In the genomic region with DNA sequence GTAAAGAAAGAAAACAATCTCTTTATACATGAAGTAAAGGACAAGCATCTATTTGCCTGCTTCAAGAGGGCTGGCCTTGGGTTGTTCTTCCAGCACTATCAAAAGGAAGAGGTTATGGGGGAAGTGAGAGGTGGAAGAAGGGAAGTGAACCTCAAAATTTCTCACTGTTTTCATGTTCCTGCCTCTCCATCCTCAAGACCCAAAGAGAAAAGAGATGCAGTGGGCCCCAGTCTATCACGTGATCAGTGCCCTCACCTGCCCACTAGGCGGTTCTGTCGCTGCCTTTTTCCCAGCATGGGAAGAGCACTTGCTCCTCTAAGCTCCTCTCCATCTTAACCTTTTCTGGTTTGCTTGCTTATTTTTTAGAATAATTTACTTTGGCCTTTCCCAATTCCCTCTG, we compare ENCODE assay signal across 17 cellular contexts. TPM values are rescaled to one million over a fixed set of nuclear protein-coding genes. Genes with fewer than 3 reads are reported as not detected.
DNase-seq lines count a peak whose midpoint lies in the region; ATAC-seq, FAIRE-seq and TF ChIP-seq lines count a peak whose summit lies in the region.
"Had no signal": no experiment of that assay in that cellular context is flagged by ENCODE, and none has a peak within 500 bp of the region (broad histone marks: within the 10 kb centered on the region; RNA-seq: fewer than 3 reads in every experiment).

No MANE protein-coding gene starts in this region.

- intact Hi-C loops in esophagus muscularis mucosa (cut with DNase I): loop anchor here (10.0 kb wide), 1 partner anchor 177 kb away; no protein-coding TSS in a partner anchor

- 73% methylated on average over 3 of the region's 3 CpGs for WGBS in esophagus muscularis mucosa

- TF ChIP-seq EP300 in esophagus muscularis mucosa (IDR thresholded peaks at IDR 0.05): no peak

- ATAC-seq in HG03457 (IDR thresholded peaks at IDR 0.05; ENCODE audit: unreplicated experiment): no peak
- ATAC-seq: left lobe of liver had no signal

- H3K4me1 ChIP-seq in esophagus muscularis mucosa: peaks cover 4 to 7% (median 6%) of the 10 kb centered on the region in 4 donors
- no peaks in the 10 kb centered on the region for H3K4me1 ChIP-seq in effector memory CD4-positive, alpha-beta T cell (ENCODE audit: control insufficient read depth, insufficient read depth, low read length, poor library complexity, severe bottlenecking)

- TF ChIP-seq POLR2A in GM12892 (IDR thresholded peaks at IDR 0.05; ENCODE audit: low read depth, low read length): no peak
- TF ChIP-seq POLR2A in esophagus muscularis mucosa (IDR thresholded peaks at IDR 0.05; ENCODE audit: low read depth): no peak

- no peaks in the 10 kb centered on the region for H3K27me3 ChIP-seq in kidney epithelial cell (ENCODE audit: control insufficient read depth, insufficient read depth, low read length)
- H3K27me3 ChIP-seq in esophagus muscularis mucosa: no peaks in the 10 kb centered on the region
- H3K27me3 ChIP-seq in effector memory CD4-positive, alpha-beta T cell (replicated peaks; ENCODE audit: control insufficient read depth, insufficient read depth, low read length, poor library complexity, severe bottlenecking): no peaks in the 10 kb centered on the region
- H3K27me3 ChIP-seq: spleen, transverse colon had no signal

- no peak for FAIRE-seq in GM12892 (lab: Jason Lieb, UNC)
- FAIRE-seq: astrocyte had no signal

- H3K36me3 ChIP-seq in kidney epithelial cell (ENCODE audit: control insufficient read depth, insufficient read depth, low read length) (no peaks in the 10 kb centered on the region), esophagus muscularis mucosa (no peaks in the 10 kb centered on the region)
- no peaks in the 10 kb centered on the region for H3K36me3 ChIP-seq in effector memory CD4-positive, alpha-beta T cell (ENCODE audit: control insufficient read depth, insufficient read depth, low read length)
- H3K36me3 ChIP-seq: spleen, transverse colon had no signal

- peak; percentile 10 for TF ChIP-seq CTCF in kidney epithelial cell (IDR thresholded peaks at IDR 0.05; ENCODE audit: insufficient read depth, low read length, poor library complexity, severe bottlenecking)
- TF ChIP-seq CTCF in esophagus muscularis mucosa (IDR thresholded peaks at IDR 0.05): no peak

- no peak overlapping the region for H3K4me3 ChIP-seq in kidney epithelial cell (ENCODE audit: low read depth, low read length)
- H3K4me3 ChIP-seq in esophagus muscularis mucosa: no peak overlapping the region
- no peak overlapping the region for H3K4me3 ChIP-seq in effector memory CD4-positive, alpha-beta T cell (ENCODE audit: insufficient read depth, low read depth, low read length, poor library complexity, severe bottlenecking)
- H3K4me3 ChIP-seq: GM23248, spleen, transverse colon had no signal

- no peak overlapping the region for H3K27ac ChIP-seq in esophagus muscularis mucosa (replicated peaks in 1 of 4)
- no peak overlapping the region for H3K27ac ChIP-seq in effector memory CD4-positive, alpha-beta T cell (ENCODE audit: insufficient read depth, low read length, poor library complexity, severe bottlenecking)
- H3K27ac ChIP-seq: GM23248, transverse colon had no signal

- DNase-seq in DMS79 treated with DMSO at 0.1 percent for 48 hours (lab: John Stamatoyannopoulos, UW) (peak; percentile 71), GM12892 (ENCODE audit: insufficient read length) (peak; percentile 20), RPMI8226 (peak; percentile 6), kidney epithelial cell (ENCODE audit: low read depth) (no peak), esophagus muscularis mucosa (ENCODE audit: extremely low spot score) (no peak)
- no peak for DNase-seq in effector CD8-positive, alpha-beta T cell (lab: John Stamatoyannopoulos, UW)
- DNase-seq in effector memory CD4-positive, alpha-beta T cell: no peak
- DNase-seq: activated CD4-positive, alpha-beta T cell treated with anti-CD3 and anti-CD28 coated beads, Interleukin-2, amount 10 ng/mL, durations not matched to agents 24 days and 14 days; CD8-positive, alpha-beta memory T cell; foreskin fibroblast; GM23248; NCI-H524; spleen; transverse colon had no signal

- no peaks in the 10 kb centered on the region for H3K9me3 ChIP-seq in esophagus muscularis mucosa
- H3K9me3 ChIP-seq in effector memory CD4-positive, alpha-beta T cell (ENCODE audit: control insufficient read depth, low read length): no peaks in the 10 kb centered on the region
- H3K9me3 ChIP-seq: spleen, transverse colon had no signal

RNA-seq across cellular contexts. Expression of gene USP12, which starts 6.2 kb away (rescaled TPM):
- polyA plus RNA-seq in GM12892 (2012; ENCODE audit: missing spikeins): 37.2 TPM
- total RNA-seq in kidney epithelial cell (13.8 and 17.5 TPM in 2 replicates), esophagus muscularis mucosa (100 to 1,000 TPM in 1 of 4 donors, 10 to 100 TPM in 3; 55.6 to 107 (median 87.3) TPM)

Comparison
In these comparisons a context has a peak if more than half of its experiments do, and no peak if none do; other contexts are left out.
1. DNase-seq: peak in DMS79 treated with DMSO at 0.1 percent for 48 hours (single experiment), GM12892 (single experiment) and RPMI8226 (single experiment); none in kidney epithelial cell (single experiment), esophagus muscularis mucosa (single experiment), effector CD8-positive, alpha-beta T cell (single experiment) and effector memory CD4-positive, alpha-beta T cell (0 of 3).